39 cellular contexts compared by ENCODE assay signal in genomic region chr7:135083005-135083404, GRCh38.
"Had no signal": no experiment of that assay in that cellular context is flagged by ENCODE, and none has a peak within 500 bp of the region (broad histone marks: within the 10 kb centered on the region; RNA-seq: fewer than 3 reads in every experiment).

No MANE protein-coding gene starts in this region.

- FAIRE-seq: astrocyte, bronchial epithelial cell had no signal

- H3K27me3 ChIP-seq: adrenal gland, ascending aorta, body of pancreas, brain microvascular endothelial cell, breast epithelium, cardiac muscle cell had no signal

- H3K27ac ChIP-seq: adrenal gland, ascending aorta, body of pancreas, brain microvascular endothelial cell, breast epithelium, cardiac muscle cell had no signal

- H3K4me1 Mint-ChIP-seq: activated naive CD4-positive, alpha-beta T cell treated with anti-CD3 and anti-CD28 coated beads, Interleukin-2, amount 10 ng/mL, durations not matched to agents 7 days and 5 days; activated naive CD4-positive, alpha-beta T cell treated with anti-CD3 and anti-CD28 coated beads, Interleukin-2, amount 50 U/mL, for 24 hours; activated naive CD8-positive, alpha-beta T cell treated with anti-CD3 and anti-CD28 coated beads for 36 hours; activated naive CD8-positive, alpha-beta T cell treated with anti-CD3 and anti-CD28 coated beads, Interleukin-2, amount 10 ng/mL, durations not matched to agents 7 days and 5 days; activated naive CD8-positive, alpha-beta T cell treated with anti-CD3 and anti-CD28 coated beads, Interleukin-2, amount 50 U/mL, for 24 hours; activated T-helper 17 cell treated with anti-CD3 and anti-CD28 coated beads, Interleukin-2, amount 50 U/mL, for 72 hours; brain; central memory CD8-positive, alpha-beta T cell had no signal

- H3K4me1 ChIP-seq: adrenal gland, ascending aorta, body of pancreas, breast epithelium had no signal

- DNase-seq: activated effector memory CD4-positive, alpha-beta T cell treated with anti-CD3 and anti-CD28 coated beads, Interleukin-2, amount 50 U/mL, for 16 hours; activated effector memory CD4-positive, alpha-beta T cell treated with Interleukin-2 at 50 U/mL for 16 hours; activated gamma-delta T cell; activated gamma-delta T cell treated with Interleukin-2 at 50 U/mL for 16 hours; activated naive CD4-positive, alpha-beta T cell; activated naive CD4-positive, alpha-beta T cell treated with anti-CD3 and anti-CD28 coated beads for 36 hours; activated naive CD4-positive, alpha-beta T cell treated with anti-CD3 and anti-CD28 coated beads, Interleukin-2, amount 10 ng/mL, durations not matched to agents 7 days and 5 days; activated naive CD4-positive, alpha-beta T cell treated with anti-CD3 and anti-CD28 coated beads, Interleukin-2, amount 50 U/mL, for 16 hours; activated naive CD4-positive, alpha-beta T cell treated with Interleukin-2 at 50 U/mL for 16 hours; activated naive CD8-positive, alpha-beta T cell treated with anti-CD3 and anti-CD28 coated beads for 36 hours; activated naive CD8-positive, alpha-beta T cell treated with anti-CD3 and anti-CD28 coated beads, Interleukin-2, amount 10 ng/mL, durations not matched to agents 7 days and 5 days; activated naive CD8-positive, alpha-beta T cell treated with anti-CD3 and anti-CD28 coated beads, Interleukin-2, amount 50 U/mL, for 24 hours; activated T-cell treated with anti-CD3 and anti-CD28 coated beads, Interleukin-2, amount 50 U/mL, for 24 hours; activated T-cell treated with anti-CD3 and anti-CD28 coated beads, Interleukin-2, amount 50 U/mL, for 4 hours; activated T-cell treated with anti-CD3 and anti-CD28 coated beads, Interleukin-2, amount 50 U/mL, for 48 hours; activated T-cell treated with anti-CD3 and anti-CD28 coated beads, Interleukin-2, amount 50 U/mL, for 72 hours; adrenal gland; amniotic stem cell; amygdala; anterior cingulate cortex; aorta; body of pancreas; brain microvascular endothelial cell; caudate nucleus; central memory CD4-positive, alpha-beta T cell; cerebellar nuclear complex had no signal

- H3K27me3 Mint-ChIP-seq: activated naive CD4-positive, alpha-beta T cell treated with anti-CD3 and anti-CD28 coated beads, Interleukin-2, amount 10 ng/mL, durations not matched to agents 7 days and 5 days; activated naive CD4-positive, alpha-beta T cell treated with anti-CD3 and anti-CD28 coated beads, Interleukin-2, amount 50 U/mL, for 24 hours; activated naive CD8-positive, alpha-beta T cell; activated naive CD8-positive, alpha-beta T cell treated with anti-CD3 and anti-CD28 coated beads for 36 hours; activated naive CD8-positive, alpha-beta T cell treated with anti-CD3 and anti-CD28 coated beads, Interleukin-2, amount 10 ng/mL, durations not matched to agents 7 days and 5 days; activated naive CD8-positive, alpha-beta T cell treated with anti-CD3 and anti-CD28 coated beads, Interleukin-2, amount 50 U/mL, for 24 hours; activated T-cell treated with anti-CD3 and anti-CD28 coated beads, Interleukin-2, amount 50 U/mL, for 24 hours; activated T-helper 17 cell treated with anti-CD3 and anti-CD28 coated beads, Interleukin-2, amount 50 U/mL, for 72 hours; brain; central memory CD8-positive, alpha-beta T cell had no signal

- H3K9me3 ChIP-seq: adrenal gland, body of pancreas had no signal

- H3K4me3 ChIP-seq: adrenal gland, ascending aorta, body of pancreas, breast epithelium, cardiac muscle cell had no signal

- H3K27ac Mint-ChIP-seq: activated naive CD4-positive, alpha-beta T cell treated with anti-CD3 and anti-CD28 coated beads for 36 hours; activated naive CD4-positive, alpha-beta T cell treated with anti-CD3 and anti-CD28 coated beads, Interleukin-2, amount 10 ng/mL, durations not matched to agents 7 days and 5 days; activated naive CD4-positive, alpha-beta T cell treated with anti-CD3 and anti-CD28 coated beads, Interleukin-2, amount 50 U/mL, for 24 hours; activated naive CD4-positive, alpha-beta T cell treated with anti-CD3 and anti-CD28 coated beads, Interleukin-2, amount 50 U/mL, for 72 hours; activated naive CD8-positive, alpha-beta T cell; activated naive CD8-positive, alpha-beta T cell treated with anti-CD3 and anti-CD28 coated beads for 36 hours; activated naive CD8-positive, alpha-beta T cell treated with anti-CD3 and anti-CD28 coated beads, Interleukin-2, amount 10 ng/mL, durations not matched to agents 7 days and 5 days; activated naive CD8-positive, alpha-beta T cell treated with anti-CD3 and anti-CD28 coated beads, Interleukin-2, amount 50 U/mL, for 24 hours; activated T-cell treated with anti-CD3 and anti-CD28 coated beads, Interleukin-2, amount 50 U/mL, for 24 hours; activated T-helper 1 cell treated with anti-CD3 and anti-CD28 coated beads, Interleukin-12 subunit alpha, Interleukin-12 subunit beta, Interleukin-2, Interleukin-4 antibody, amounts not matched to agents 30 ng/mL and 10 ng/mL and 1 ng/mL, durations not matched to agents 14 hours and 24 hours and 36 hours; activated T-helper 17 cell treated with anti-CD3 and anti-CD28 coated beads, Interleukin-2, amount 50 U/mL, for 72 hours; activated T-helper 2 cell treated with anti-CD3 and anti-CD28 coated beads, Interferon-gamma antibody, Interleukin-2, Interleukin-4, amounts not matched to agents 10 μg/mL and 5 μg/mL and 100 μg/mL, durations not matched to agents 14 hours and 24 hours and 36 hours; brain had no signal

- H3K9me3 Mint-ChIP-seq: activated naive CD4-positive, alpha-beta T cell treated with anti-CD3 and anti-CD28 coated beads, Interleukin-2, amount 10 ng/mL, durations not matched to agents 7 days and 5 days had no signal

- H3K4me3 Mint-ChIP-seq: activated naive CD4-positive, alpha-beta T cell treated with anti-CD3 and anti-CD28 coated beads for 36 hours; activated naive CD4-positive, alpha-beta T cell treated with anti-CD3 and anti-CD28 coated beads, Interleukin-2, amount 10 ng/mL, durations not matched to agents 7 days and 5 days; activated naive CD4-positive, alpha-beta T cell treated with anti-CD3 and anti-CD28 coated beads, Interleukin-2, amount 50 U/mL, for 24 hours; activated naive CD8-positive, alpha-beta T cell; activated naive CD8-positive, alpha-beta T cell treated with anti-CD3 and anti-CD28 coated beads for 36 hours; activated naive CD8-positive, alpha-beta T cell treated with anti-CD3 and anti-CD28 coated beads, Interleukin-2, amount 10 ng/mL, durations not matched to agents 7 days and 5 days; activated naive CD8-positive, alpha-beta T cell treated with anti-CD3 and anti-CD28 coated beads, Interleukin-2, amount 50 U/mL, for 24 hours; activated T-cell treated with anti-CD3 and anti-CD28 coated beads, Interleukin-2, amount 50 U/mL, for 24 hours; activated T-cell treated with anti-CD3 and anti-CD28 coated beads, Interleukin-2, amount 50 U/mL, for 4 hours; activated T-cell treated with anti-CD3 and anti-CD28 coated beads, Interleukin-2, amount 50 U/mL, for 72 hours; activated T-helper 1 cell treated with anti-CD3 and anti-CD28 coated beads, Interleukin-12 subunit alpha, Interleukin-12 subunit beta, Interleukin-2, Interleukin-4 antibody, amounts not matched to agents 30 ng/mL and 10 ng/mL and 1 ng/mL, durations not matched to agents 14 hours and 24 hours and 36 hours; activated T-helper 17 cell treated with anti-CD3 and anti-CD28 coated beads, Interleukin-2, amount 50 U/mL, for 72 hours; brain; central memory CD8-positive, alpha-beta T cell had no signal

- H3K36me3 ChIP-seq: adrenal gland, ascending aorta, brain microvascular endothelial cell, breast epithelium, cardiac muscle cell had no signal

- ATAC-seq: activated naive CD4-positive, alpha-beta T cell treated with anti-CD3 and anti-CD28 coated beads, Interleukin-2, amount 50 U/mL, for 72 hours; activated naive CD8-positive, alpha-beta T cell treated with anti-CD3 and anti-CD28 coated beads, Interleukin-2, amount 50 U/mL, for 24 hours; activated T-cell treated with anti-CD3 and anti-CD28 coated beads, Interleukin-2, amount 50 U/mL, for 4 hours; activated T-cell treated with anti-CD3 and anti-CD28 coated beads, Interleukin-2, amount 50 U/mL, for 72 hours; activated T-helper 17 cell treated with anti-CD3 and anti-CD28 coated beads, Interleukin-2, amount 50 U/mL, for 72 hours; body of pancreas had no signal

- H3K36me3 Mint-ChIP-seq: activated naive CD4-positive, alpha-beta T cell treated with anti-CD3 and anti-CD28 coated beads, Interleukin-2, amount 10 ng/mL, durations not matched to agents 7 days and 5 days; activated naive CD8-positive, alpha-beta T cell treated with anti-CD3 and anti-CD28 coated beads, Interleukin-2, amount 10 ng/mL, durations not matched to agents 7 days and 5 days; brain had no signal
